Comparison of ENCODE assay signal across 35 cellular contexts in the genomic region with DNA sequence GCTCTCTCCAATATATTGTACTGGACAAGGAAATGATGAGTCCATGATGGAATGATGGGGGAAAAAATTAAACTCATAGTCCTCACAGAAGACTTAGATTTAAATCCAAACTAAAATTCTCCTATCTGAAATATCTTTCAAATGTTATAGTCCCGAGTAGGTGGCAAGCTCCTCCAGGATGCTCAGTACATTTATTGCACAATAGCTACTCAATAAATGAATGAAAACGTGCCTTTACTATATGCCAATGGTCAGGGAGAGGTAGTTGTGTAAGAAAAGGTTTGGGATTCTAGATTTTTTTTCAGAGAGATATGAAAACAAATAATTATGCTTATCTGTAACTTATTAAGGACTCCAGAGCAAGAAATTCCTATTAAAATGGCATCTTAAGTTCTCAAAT. TPM values are rescaled to one million over a fixed set of nuclear protein-coding genes. Genes with fewer than 3 reads are reported as not detected.
"Had no signal": no experiment of that assay in that cellular context is flagged by ENCODE, and none has a peak within 500 bp of the region (broad histone marks: within the 10 kb centered on the region; RNA-seq: fewer than 3 reads in every experiment).

No MANE protein-coding gene starts in this region.

- H3K27ac ChIP-seq: adrenal gland, ascending aorta, body of pancreas, brain microvascular endothelial cell, breast epithelium, cardiac muscle cell had no signal

- DNase-seq: activated effector memory CD4-positive, alpha-beta T cell treated with anti-CD3 and anti-CD28 coated beads, Interleukin-2, amount 50 U/mL, for 16 hours; activated effector memory CD4-positive, alpha-beta T cell treated with Interleukin-2 at 50 U/mL for 16 hours; activated gamma-delta T cell; activated gamma-delta T cell treated with Interleukin-2 at 50 U/mL for 16 hours; activated naive CD4-positive, alpha-beta T cell; activated naive CD4-positive, alpha-beta T cell treated with anti-CD3 and anti-CD28 coated beads for 36 hours; activated naive CD4-positive, alpha-beta T cell treated with anti-CD3 and anti-CD28 coated beads, Interleukin-2, amount 10 ng/mL, durations not matched to agents 7 days and 5 days; activated naive CD4-positive, alpha-beta T cell treated with anti-CD3 and anti-CD28 coated beads, Interleukin-2, amount 50 U/mL, for 16 hours; activated naive CD4-positive, alpha-beta T cell treated with Interleukin-2 at 50 U/mL for 16 hours; activated naive CD8-positive, alpha-beta T cell treated with anti-CD3 and anti-CD28 coated beads for 36 hours; activated naive CD8-positive, alpha-beta T cell treated with anti-CD3 and anti-CD28 coated beads, Interleukin-2, amount 10 ng/mL, durations not matched to agents 7 days and 5 days; activated naive CD8-positive, alpha-beta T cell treated with anti-CD3 and anti-CD28 coated beads, Interleukin-2, amount 50 U/mL, for 24 hours; activated T-cell treated with anti-CD3 and anti-CD28 coated beads, Interleukin-2, amount 50 U/mL, for 4 hours; activated T-cell treated with anti-CD3 and anti-CD28 coated beads, Interleukin-2, amount 50 U/mL, for 48 hours; activated T-cell treated with anti-CD3 and anti-CD28 coated beads, Interleukin-2, amount 50 U/mL, for 72 hours; adrenal gland; amniotic stem cell; amygdala; anterior cingulate cortex; aorta; body of pancreas; brain microvascular endothelial cell; caudate nucleus; central memory CD4-positive, alpha-beta T cell; cerebellar nuclear complex had no signal

- H3K4me3 ChIP-seq: adrenal gland, ascending aorta, body of pancreas, breast epithelium, cardiac muscle cell had no signal

- H3K9me3 ChIP-seq: adrenal gland, ascending aorta, body of pancreas, breast epithelium had no signal

- FAIRE-seq: astrocyte, bronchial epithelial cell, colon had no signal

- ATAC-seq: activated naive CD4-positive, alpha-beta T cell treated with anti-CD3 and anti-CD28 coated beads, Interleukin-2, amount 50 U/mL, for 72 hours; activated naive CD8-positive, alpha-beta T cell treated with anti-CD3 and anti-CD28 coated beads, Interleukin-2, amount 50 U/mL, for 24 hours; activated T-cell treated with anti-CD3 and anti-CD28 coated beads, Interleukin-2, amount 50 U/mL, for 4 hours; activated T-cell treated with anti-CD3 and anti-CD28 coated beads, Interleukin-2, amount 50 U/mL, for 72 hours; activated T-helper 17 cell treated with anti-CD3 and anti-CD28 coated beads, Interleukin-2, amount 50 U/mL, for 72 hours; body of pancreas had no signal

- H3K27me3 ChIP-seq: adrenal gland, ascending aorta, body of pancreas, brain microvascular endothelial cell, breast epithelium, cardiac muscle cell had no signal

- H3K36me3 ChIP-seq: adrenal gland, ascending aorta, brain microvascular endothelial cell, breast epithelium, cardiac muscle cell had no signal

- H3K4me1 ChIP-seq: adrenal gland, ascending aorta, body of pancreas, breast epithelium had no signal

RNA-seq across cellular contexts. Expression of a gene that starts 32.8 kb away (rescaled TPM):
- total RNA-seq: activated naive CD4-positive, alpha-beta T cell treated with anti-CD3 and anti-CD28 coated beads for 36 hours; activated naive CD4-positive, alpha-beta T cell treated with anti-CD3 and anti-CD28 coated beads, Interleukin-2, amount 50 U/mL, for 72 hours; activated naive CD8-positive, alpha-beta T cell treated with anti-CD3 and anti-CD28 coated beads for 36 hours; activated naive CD8-positive, alpha-beta T cell treated with anti-CD3 and anti-CD28 coated beads, Interleukin-2, amount 10 ng/mL, durations not matched to agents 7 days and 5 days; activated T-cell treated with anti-CD3 and anti-CD28 coated beads, Interleukin-2, amount 50 U/mL, for 4 hours; activated T-cell treated with anti-CD3 and anti-CD28 coated beads, Interleukin-2, amount 50 U/mL, for 72 hours; activated T-helper 1 cell treated with anti-CD3 and anti-CD28 coated beads, Interleukin-12 subunit alpha, Interleukin-12 subunit beta, Interleukin-2, Interleukin-4 antibody, amounts not matched to agents 30 ng/mL and 10 ng/mL and 1 ng/mL, durations not matched to agents 14 hours and 24 hours and 36 hours; activated T-helper 17 cell treated with anti-CD3 and anti-CD28 coated beads, Interleukin-2, amount 50 U/mL, for 72 hours; activated T-helper 2 cell treated with anti-CD3 and anti-CD28 coated beads, Interferon-gamma antibody, Interleukin-2, Interleukin-4, amounts not matched to agents 10 μg/mL and 5 μg/mL and 100 μg/mL, durations not matched to agents 14 hours and 24 hours and 36 hours; aorta; ascending aorta; breast epithelium; bronchial epithelial cell had no signal
- polyA plus RNA-seq: aorta had no signal
